In genomic region chr19:18330865-18331264, GRCh38 we compare ENCODE assay signal across 30 cellular contexts. TPM values are rescaled to one million over a fixed set of nuclear protein-coding genes. Genes with fewer than 3 reads are reported as not detected.
"Had no signal": no experiment of that assay in that cellular context is flagged by ENCODE, and none has a peak within 500 bp of the region (broad histone marks: within the 10 kb centered on the region; RNA-seq: fewer than 3 reads in every experiment).

No MANE protein-coding gene starts in this region.

- H3K4me3 Mint-ChIP-seq: activated CD4-positive, alpha-beta memory T cell treated with anti-CD3 and anti-CD28 coated beads, Interleukin-2, amount 10 ng/mL, durations not matched to agents 7 days and 5 days; activated CD4-positive, alpha-beta T cell treated with anti-CD3 and anti-CD28 coated beads, Interleukin-2, amount 10 ng/mL, durations not matched to agents 7 days and 5 days; activated naive CD8-positive, alpha-beta T cell; activated T-cell treated with anti-CD3 and anti-CD28 coated beads, Interleukin-2, amount 50 U/mL, for 24 hours; activated T-cell treated with anti-CD3 and anti-CD28 coated beads, Interleukin-2, amount 50 U/mL, for 72 hours; central memory CD8-positive, alpha-beta T cell; dendritic cell treated with granulocyte-macrophage colony-stimulating factor and Interleukin-4, amounts not matched to agents 40 ng/mL and 50 ng/mL, for 4 days; endodermal cell; WTC11 had no signal

- H3K4me1 ChIP-seq: foreskin keratinocyte had no signal

- H3K9me3 Mint-ChIP-seq: activated CD4-positive, alpha-beta memory T cell treated with anti-CD3 and anti-CD28 coated beads, Interleukin-2, amount 10 ng/mL, durations not matched to agents 7 days and 5 days; activated CD4-positive, alpha-beta T cell treated with anti-CD3 and anti-CD28 coated beads, Interleukin-2, amount 10 ng/mL, durations not matched to agents 7 days and 5 days; activated T-cell treated with anti-CD3 and anti-CD28 coated beads, Interleukin-2, amount 50 U/mL, for 24 hours; activated T-cell treated with anti-CD3 and anti-CD28 coated beads, Interleukin-2, amount 50 U/mL, for 72 hours; central memory CD8-positive, alpha-beta T cell; dendritic cell treated with granulocyte-macrophage colony-stimulating factor and Interleukin-4, amounts not matched to agents 40 ng/mL and 50 ng/mL, for 4 days; endodermal cell; WTC11 had no signal

- ATAC-seq: activated T-cell treated with anti-CD3 and anti-CD28 coated beads, Interleukin-2, amount 50 U/mL, for 72 hours; esophagus mucosa; foreskin keratinocyte; gastrocnemius medialis; WTC11 had no signal

- DNase-seq: activated CD4-positive, alpha-beta memory T cell treated with anti-CD3 and anti-CD28 coated beads, Interleukin-2, amount 10 ng/mL, durations not matched to agents 7 days and 5 days; activated CD4-positive, alpha-beta T cell treated with anti-CD3 and anti-CD28 coated beads for 1 hour; activated CD4-positive, alpha-beta T cell treated with anti-CD3 and anti-CD28 coated beads for 4 hours; activated CD4-positive, alpha-beta T cell treated with anti-CD3 and anti-CD28 coated beads, Interleukin-2, amount 10 ng/mL, durations not matched to agents 7 days and 5 days; activated CD4-positive, alpha-beta T cell treated with anti-CD3 and anti-CD28 coated beads, Interleukin-2, amount 50 U/mL, for 4 hours; activated CD8-positive, alpha-beta memory T cell treated with anti-CD3 and anti-CD28 coated beads, Interleukin-2, amount 50 U/mL, for 48 hours; activated gamma-delta T cell; activated naive CD4-positive, alpha-beta T cell; activated naive CD4-positive, alpha-beta T cell treated with anti-CD3 and anti-CD28 coated beads, Interleukin-2, amount 50 U/mL, for 16 hours; activated T-cell treated with anti-CD3 and anti-CD28 coated beads for 4 hours; activated T-cell treated with anti-CD3 and anti-CD28 coated beads, Interleukin-2, amount 50 U/mL, for 24 hours; activated T-cell treated with anti-CD3 and anti-CD28 coated beads, Interleukin-2, amount 50 U/mL, for 72 hours; amniotic stem cell; anterior cingulate cortex; brain microvascular endothelial cell; dorsolateral prefrontal cortex; effector memory CD4-positive, alpha-beta T cell; endodermal cell; foreskin keratinocyte; gastrocnemius medialis; glutamatergic neuron; T-helper 2 cell had no signal

- H3K27ac ChIP-seq: brain microvascular endothelial cell, coronary artery, dorsolateral prefrontal cortex, foreskin keratinocyte, gastrocnemius medialis had no signal

- H3K4me3 ChIP-seq: coronary artery, dorsolateral prefrontal cortex, gastrocnemius medialis had no signal

- H3K27ac Mint-ChIP-seq: activated CD4-positive, alpha-beta memory T cell treated with anti-CD3 and anti-CD28 coated beads, Interleukin-2, amount 10 ng/mL, durations not matched to agents 7 days and 5 days; activated CD4-positive, alpha-beta T cell treated with anti-CD3 and anti-CD28 coated beads, Interleukin-2, amount 10 ng/mL, durations not matched to agents 7 days and 5 days; activated naive CD8-positive, alpha-beta T cell; activated T-cell treated with anti-CD3 and anti-CD28 coated beads, Interleukin-2, amount 50 U/mL, for 24 hours; activated T-cell treated with anti-CD3 and anti-CD28 coated beads, Interleukin-2, amount 50 U/mL, for 72 hours; dendritic cell treated with granulocyte-macrophage colony-stimulating factor and Interleukin-4, amounts not matched to agents 40 ng/mL and 50 ng/mL, for 4 days; endodermal cell; WTC11 had no signal

- FAIRE-seq: astrocyte, bronchial epithelial cell had no signal

- H3K36me3 ChIP-seq: brain microvascular endothelial cell, gastrocnemius medialis had no signal

- H3K27me3 ChIP-seq: brain microvascular endothelial cell, dorsolateral prefrontal cortex, foreskin keratinocyte, gastrocnemius medialis had no signal

- H3K27me3 Mint-ChIP-seq: activated CD4-positive, alpha-beta memory T cell treated with anti-CD3 and anti-CD28 coated beads, Interleukin-2, amount 10 ng/mL, durations not matched to agents 7 days and 5 days; activated CD4-positive, alpha-beta T cell treated with anti-CD3 and anti-CD28 coated beads, Interleukin-2, amount 10 ng/mL, durations not matched to agents 7 days and 5 days; activated naive CD8-positive, alpha-beta T cell; activated T-cell treated with anti-CD3 and anti-CD28 coated beads, Interleukin-2, amount 50 U/mL, for 24 hours; central memory CD8-positive, alpha-beta T cell; dendritic cell treated with granulocyte-macrophage colony-stimulating factor and Interleukin-4, amounts not matched to agents 40 ng/mL and 50 ng/mL, for 4 days had no signal

- H3K9me3 ChIP-seq: gastrocnemius medialis had no signal

- H3K36me3 Mint-ChIP-seq: activated naive CD8-positive, alpha-beta T cell; WTC11 had no signal

RNA-seq across cellular contexts. Expression of gene GDF15, which starts 55.1 kb away (rescaled TPM):
- total RNA-seq: activated CD4-positive, alpha-beta memory T cell treated with anti-CD3 and anti-CD28 coated beads, Interleukin-2, amount 10 ng/mL, durations not matched to agents 7 days and 5 days; activated CD4-positive, alpha-beta T cell treated with anti-CD3 and anti-CD28 coated beads, Interleukin-2, amount 10 ng/mL, durations not matched to agents 7 days and 5 days had no signal

RNA-seq across cellular contexts. Expression of gene IQCN, which starts 56.6 kb away (rescaled TPM):
- total RNA-seq: bronchial epithelial cell had no signal
- polyA plus RNA-seq: foreskin keratinocyte had no signal
